In the genomic region with DNA sequence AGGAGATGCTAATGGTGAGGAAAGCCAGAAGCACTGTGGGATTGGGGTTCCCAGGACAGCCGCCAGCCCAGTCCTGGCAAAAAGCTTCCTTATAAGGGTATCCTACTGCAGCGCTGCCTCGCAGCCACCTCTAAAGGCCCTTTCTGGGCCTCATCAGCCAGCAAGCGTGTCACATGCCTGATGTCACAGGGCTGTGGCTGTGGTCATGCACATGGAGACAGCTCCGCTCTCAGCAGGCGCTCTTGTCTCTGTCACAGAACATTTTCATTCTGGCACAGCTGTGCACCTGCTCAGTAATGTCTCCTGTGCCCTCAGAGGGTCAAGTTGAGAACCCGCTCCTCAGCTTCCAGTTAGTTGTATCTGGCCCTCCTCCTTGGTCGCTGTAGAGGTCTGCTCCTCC, we compare ENCODE assay signal across 22 cellular contexts. TPM values are rescaled to one million over a fixed set of nuclear protein-coding genes. Genes with fewer than 3 reads are reported as not detected.
A peak's percentile ranks its signal among the peaks of the same experiment; 100 is the strongest.
DNase-seq lines count a peak whose midpoint lies in the region; ATAC-seq, FAIRE-seq and TF ChIP-seq lines count a peak whose summit lies in the region.
"Had no signal": no experiment of that assay in that cellular context is flagged by ENCODE, and none has a peak within 500 bp of the region (broad histone marks: within the 10 kb centered on the region; RNA-seq: fewer than 3 reads in every experiment).

No MANE protein-coding gene starts in this region.

- H3K79me2 ChIP-seq in DND-41 (ENCODE audit: insufficient read depth, low read length) (no peaks in the 10 kb centered on the region), K562 (ENCODE audit: control insufficient read depth, insufficient read depth, low read length) (no peaks in the 10 kb centered on the region)

- intact Hi-C loops in K562 (cut with micrococcal nuclease) = no loop called here
- intact Hi-C loops in right cardiac atrium (cut with DNase I) = no loop called here
- intact Hi-C loops in activated CD4-positive, alpha-beta memory T cell treated with anti-CD3 and anti-CD28 coated beads for 36 hours (cut with micrococcal nuclease) = no loop called here

- FAIRE-seq in K562 (lab: Jason Lieb, UNC) = no peak
- FAIRE-seq: G401.6, GM12892 had no signal

- no peak overlapping the region for H3K27ac Mint-ChIP-seq in activated CD4-positive, alpha-beta memory T cell treated with anti-CD3 and anti-CD28 coated beads for 36 hours
- H3K27ac Mint-ChIP-seq: activated naive CD8-positive, alpha-beta T cell treated with anti-CD3 and anti-CD28 coated beads for 36 hours; T-helper 2 cell treated with Interferon-gamma antibody and Interleukin-4, amounts not matched to agents 5 μg/mL and 100 μg/mL, for 36 hours had no signal

- H3K4me3 Mint-ChIP-seq in activated CD4-positive, alpha-beta memory T cell treated with anti-CD3 and anti-CD28 coated beads for 36 hours = no peak overlapping the region
- H3K4me3 Mint-ChIP-seq: activated naive CD8-positive, alpha-beta T cell treated with anti-CD3 and anti-CD28 coated beads for 36 hours; neural crest cell; T-helper 2 cell treated with Interferon-gamma antibody and Interleukin-4, amounts not matched to agents 5 μg/mL and 100 μg/mL, for 36 hours had no signal

- H3K36me3 ChIP-seq in DND-41 (ENCODE audit: insufficient read depth, low read length) (no peaks in the 10 kb centered on the region), K562 (ENCODE audit: control insufficient read depth, insufficient read depth, low read length) (no peaks in the 10 kb centered on the region)

- H3K9me1 ChIP-seq in K562 (ENCODE audit: control insufficient read depth, insufficient read depth, low read length) = no peaks in the 10 kb centered on the region

- H3K36me3 Mint-ChIP-seq in activated CD4-positive, alpha-beta memory T cell treated with anti-CD3 and anti-CD28 coated beads for 36 hours = no peaks in the 10 kb centered on the region
- H3K36me3 Mint-ChIP-seq: activated naive CD8-positive, alpha-beta T cell treated with anti-CD3 and anti-CD28 coated beads for 36 hours had no signal

- H3K9me3 Mint-ChIP-seq in activated CD4-positive, alpha-beta memory T cell treated with anti-CD3 and anti-CD28 coated beads for 36 hours = no peaks in the 10 kb centered on the region
- H3K9me3 Mint-ChIP-seq: activated naive CD8-positive, alpha-beta T cell treated with anti-CD3 and anti-CD28 coated beads for 36 hours; neural crest cell; T-helper 2 cell treated with Interferon-gamma antibody and Interleukin-4, amounts not matched to agents 5 μg/mL and 100 μg/mL, for 36 hours had no signal

- H3K4me1 Mint-ChIP-seq in activated CD4-positive, alpha-beta memory T cell treated with anti-CD3 and anti-CD28 coated beads for 36 hours (ENCODE audit: low read depth) = no peaks in the 10 kb centered on the region

- peaks cover 4% of the 10 kb centered on the region for H3K27me3 Mint-ChIP-seq in activated CD4-positive, alpha-beta memory T cell treated with anti-CD3 and anti-CD28 coated beads for 36 hours

- DNase-seq in DND-41 (no peak), K562 (ENCODE audit: extremely low read depth in 1 of 4, low spot score in 3 of 4) (no peak), right cardiac atrium (peak in 2 of 3 donors; percentile 70 to 71), retina (peak; percentile 75), hepatic stellate cell (ENCODE audit: low spot score) (no peak)
- DNase-seq in activated CD4-positive, alpha-beta memory T cell treated with anti-CD3 and anti-CD28 coated beads for 36 hours = no peak
- DNase-seq: activated CD4-positive, alpha-beta T cell treated with anti-CD3 and anti-CD28 coated beads for 1 hour; activated naive CD8-positive, alpha-beta T cell treated with anti-CD3 and anti-CD28 coated beads for 36 hours; COR-L47; KG1; NCI-H1092; NCI-H446 treated with DMSO at 0.1 percent for 48 hours; SIG-M5 had no signal

- no peaks in the 10 kb centered on the region for H3K9me3 ChIP-seq in DND-41 (ENCODE audit: insufficient read depth, low read length, severe bottlenecking)
- no peaks in the 10 kb centered on the region for H3K9me3 ChIP-seq in K562 (replicated peaks; ENCODE audit: control insufficient read depth, insufficient read depth, low read depth, low read length)
- no peaks in the 10 kb centered on the region for H3K9me3 ChIP-seq in right cardiac atrium (ENCODE audit: control insufficient read depth, low read length)

- TF ChIP-seq EP300 in K562 (IDR thresholded peaks at IDR 0.05; ENCODE audit: low read length) = no peak

- no peak overlapping the region for H2AFZ ChIP-seq in DND-41 (ENCODE audit: low read depth, low read length)
- no peak overlapping the region for H2AFZ ChIP-seq in K562 (ENCODE audit: low read depth, low read length)

- no peak overlapping the region for H3K4me2 ChIP-seq in DND-41 (ENCODE audit: insufficient read depth, low read length)
- no peak overlapping the region for H3K4me2 ChIP-seq in K562 (ENCODE audit: insufficient read depth, low read length)

- H3K4me1 ChIP-seq in DND-41 (ENCODE audit: insufficient read depth, low read length) = no peaks in the 10 kb centered on the region
- H3K4me1 ChIP-seq in K562 (replicated peaks in 1 of 2; ENCODE audit: control insufficient read depth in 2 of 2, insufficient read depth in 2 of 2, low read length in 2 of 2) = no peaks in the 10 kb centered on the region
- no peaks in the 10 kb centered on the region for H3K4me1 ChIP-seq in right cardiac atrium (ENCODE audit: control insufficient read depth, insufficient read depth, low read length)

- H3K4me3 ChIP-seq in DND-41 (ENCODE audit: low read depth in 1 of 2, low read length in 2 of 2) = no peak overlapping the region
- no peak overlapping the region for H3K4me3 ChIP-seq in K562
- H3K4me3 ChIP-seq in right cardiac atrium (ENCODE audit: low read length) = no peak overlapping the region
- H3K4me3 ChIP-seq: lung had no signal

- CTCF ChIA-PET in K562 (lab: Yijun Ruan, JAX; ENCODE audit: low intra/inter-chr PET ratio) = no interaction called here
- CTCF ChIA-PET in activated CD4-positive, alpha-beta memory T cell treated with anti-CD3 and anti-CD28 coated beads for 36 hours (lab: Charles Lee) = no interaction called here

- no TSS peak for BruUV-seq in K562 (replicated peaks; lab: Mats Ljungman, UMichigan)

- POLR2A ChIA-PET in K562 (lab: Yijun Ruan, JAX) = no interaction called here
- POLR2A ChIA-PET in activated CD4-positive, alpha-beta memory T cell treated with anti-CD3 and anti-CD28 coated beads for 36 hours (lab: Charles Lee) = no interaction called here

- TF ChIP-seq POLR2A in K562 (conservative IDR thresholded peaks at IDR 0.05) = no peak

- no peak for TF ChIP-seq CTCF in DND-41 (IDR thresholded peaks at IDR 0.05; ENCODE audit: borderline replicate concordance, extremely low read depth, low read length, poor library complexity, severe bottlenecking)
- TF ChIP-seq CTCF in K562 (IDR thresholded peaks at IDR 0.05 in 2 of 3, conservative IDR thresholded peaks at IDR 0.05 in 1 of 3; ENCODE audit: insufficient read depth in 2 of 3, low read depth in 1 of 3, low read length in 3 of 3) = no peak

- TF ChIP-seq RAD21 in K562 (CRISPR knock-in tag; conservative IDR thresholded peaks at IDR 0.05 in 1 of 2, IDR thresholded peaks at IDR 0.05 in 1 of 2) = no peak

- H3K27ac ChIP-seq in DND-41 (ENCODE audit: low read length) (no peak overlapping the region), K562 (ENCODE audit: extremely low read depth, low read depth, low read length) (no peak overlapping the region), right cardiac atrium (ENCODE audit: low read length) (peak overlapping the region; percentile 61)

- peaks cover 4% of the 10 kb centered on the region for H3K27me3 ChIP-seq in DND-41 (ENCODE audit: insufficient read depth, low read length, poor library complexity)
- H3K27me3 ChIP-seq in K562 (ENCODE audit: control insufficient read depth in 2 of 2, insufficient read depth in 2 of 2, low read length in 2 of 2) = peaks cover 10 to 46% of the 10 kb centered on the region in 2 experiments; a peak in 4 of 5 replicates
- no peaks in the 10 kb centered on the region for H3K27me3 ChIP-seq in right cardiac atrium (ENCODE audit: control insufficient read depth, insufficient read depth)

- H4K20me1 ChIP-seq in DND-41 (ENCODE audit: insufficient read depth, low read length) = no peaks in the 10 kb centered on the region
- H4K20me1 ChIP-seq in K562 (replicated peaks; ENCODE audit: control insufficient read depth, insufficient read depth, low read length) = no peaks in the 10 kb centered on the region; the same call in 1 of the 2 replicates

- in situ Hi-C loops in K562 (cut with MboI) = no loop called here

- WGBS in K562 (ENCODE audit: insufficient coverage, low coverage, missing lambda C conversion rate) = 2% methylated on average over 8 of the region's 8 CpGs
- 66% methylated on average over 8 of the region's 8 CpGs for WGBS in right cardiac atrium

- H3K9ac ChIP-seq in DND-41 (ENCODE audit: low read depth, low read length) (no peak overlapping the region), K562 (ENCODE audit: insufficient read depth in 1 of 2, low read depth in 2 of 2, low read length in 2 of 2) (no peak overlapping the region)

- ATAC-seq in DND-41 (ENCODE audit: insufficient read depth, low read depth) (peak; percentile 49; the same call in 2 of the 3 replicates), K562 (0 out of 3 replicates have a peak, but pooled peaks have one; percentile 23), right cardiac atrium (peak; percentile 71 to 79), GM21526 (IDR thresholded peaks at IDR 0.05; ENCODE audit: low FRiP score, unreplicated experiment) (no peak), GM18907 (IDR thresholded peaks at IDR 0.05; ENCODE audit: unreplicated experiment) (no peak)
- ATAC-seq: HCT116 had no signal

TF ChIP-seq in K562, 482 proteins besides CTCF, POLR2A, EP300 and RAD21 (continues in another document):
- no peak for TF ChIP-seq ARID1B (IDR thresholded peaks at IDR 0.05)

RNA-seq across cellular contexts. Expression of gene MAL, which starts 17.7 kb away (rescaled TPM):
- total RNA-seq in K562 (2011; cell fraction: chromatin; rRNA removed; ENCODE audit: low replicate concordance) = not detected in 2 replicates
- not detected in 2 replicates for total RNA-seq in K562 (2011; cell fraction: nucleolus; rRNA removed)
- total RNA-seq in K562 (2011; cell fraction: nucleoplasm; rRNA removed) = not detected in 2 replicates
- total RNA-seq in K562 (2014; rRNA removed) = not detected in 2 replicates
- total RNA-seq in K562 (2014; rRNA removed; fragmentation: Illumina TruSeq; extraction: Trizol) = not detected in 2 replicates
- not detected in 2 replicates for total RNA-seq in K562 (2015; rRNA removed; fragmentation: Illumina TruSeq; extraction: Trizol)
- total RNA-seq in K562 (2021) = not detected in 2 replicates
- not detected in 2 replicates for polyA plus RNA-seq in K562 (2011; rRNA removed)
- polyA plus RNA-seq in K562 (2011; cell fraction: cytosol; rRNA removed) = not detected in 2 replicates
- polyA plus RNA-seq in K562 (2011; cell fraction: nucleus; rRNA removed) = not detected in 2 replicates
- not detected in 2 replicates for polyA plus RNA-seq in K562 (2012)
- not detected in 2 replicates for polyA plus RNA-seq in K562 (2014; fragmentation: Illumina TruSeq; extraction: Trizol)
- not detected for polyA plus RNA-seq in K562 (2014; fragmentation: Nextera tagmentation; extraction: Ambion mirVana)
- not detected in 2 replicates for polyA plus RNA-seq in K562 (2014; rRNA removed)
- not detected in 2 replicates for polyA minus RNA-seq in K562 (2011; rRNA and poly(A)+ RNA removed)
- polyA minus RNA-seq in K562 (2011; cell fraction: cytosol; rRNA and poly(A)+ RNA removed) = not detected in 2 replicates
- not detected in 2 replicates for polyA minus RNA-seq in K562 (2011; cell fraction: nucleus; rRNA and poly(A)+ RNA removed)
- total RNA-seq in right cardiac atrium = 10 to 100 TPM in 1 of 4 donors, 1 to 10 TPM in 3; 4.5 to 15.5 (median 9.2) TPM
- 14.6 TPM for polyA plus RNA-seq in right cardiac atrium
- 10 to 100 TPM; 63.5 to 63.6 TPM for total RNA-seq in activated CD4-positive, alpha-beta memory T cell treated with anti-CD3 and anti-CD28 coated beads for 36 hours
- total RNA-seq: fibroblast of villous mesenchyme had no signal

Comparison
In these comparisons a context has a peak if more than half of its experiments do, and no peak if none do; other contexts are left out.
1. ATAC-seq: peak in DND-41 (single experiment), K562 (single experiment) and right cardiac atrium (2 of 2); none in GM21526 (single experiment) and GM18907 (single experiment).
2. DNase-seq: peak in right cardiac atrium (2 of 3) and retina (single experiment); none in DND-41 (single experiment), K562 (0 of 4), activated CD4-positive, alpha-beta memory T cell treated with anti-CD3 and anti-CD28 coated beads for 36 hours (single experiment) and hepatic stellate cell (single experiment).
3. RNA of gene MAL, which starts 17.7 kb away (total RNA-seq): 63.5 to 63.6 TPM in activated CD4-positive, alpha-beta memory T cell treated with anti-CD3 and anti-CD28 coated beads for 36 hours and 4.5 to 15.5 TPM in right cardiac atrium; not detected in K562; every median in the first group is over 4 times any median in the second.